8 cellular contexts compared by ENCODE assay signal in genomic region chr3:171770689-171771620, GRCh38. TPM values are rescaled to one million over a fixed set of nuclear protein-coding genes. Genes with fewer than 3 reads are reported as not detected.
DNase-seq lines count a peak whose midpoint lies in the region; ATAC-seq, FAIRE-seq and TF ChIP-seq lines count a peak whose summit lies in the region.

No MANE protein-coding gene starts in this region.

- no peak for TF ChIP-seq CTCF in bronchial epithelial cell (IDR thresholded peaks at IDR 0.05; ENCODE audit: insufficient read depth, low read length, severe bottlenecking)

- H3K4me3 ChIP-seq in ACC112 (ENCODE audit: low read depth, low read length) (peak overlapping the region; percentile 91), GM23248 (peak overlapping the region; percentile 76), bronchial epithelial cell (ENCODE audit: low read depth, low read length) (peak overlapping the region; percentile 36)

- H3K27ac ChIP-seq in ACC112 (ENCODE audit: low read depth, low read length) (peak overlapping the region; percentile 69), GM23248 (peak overlapping the region; percentile 52), temporal lobe (ENCODE audit: low read depth, low read length) (peak overlapping the region; percentile 55)

- H3K79me2 ChIP-seq in ACC112 (ENCODE audit: control insufficient read depth, insufficient read depth, low read length, unreplicated experiment) (peaks cover 5% of the 10 kb centered on the region), GM23248 (ENCODE audit: insufficient read depth) (no peaks in the 10 kb centered on the region)

- no peaks in the 10 kb centered on the region for H3K9me3 ChIP-seq in GM23248 (ENCODE audit: low read depth)

- H2AFZ ChIP-seq in ACC112 (ENCODE audit: low read length, unreplicated experiment) = peak overlapping the region; percentile 99
- H2AFZ ChIP-seq in GM23248 = peak overlapping the region; percentile 89

- H3K36me3 ChIP-seq in ACC112 (ENCODE audit: insufficient read depth, low read length) = no peaks in the 10 kb centered on the region; the same call in 1 of the 2 replicates
- no peaks in the 10 kb centered on the region for H3K36me3 ChIP-seq in GM23248 (ENCODE audit: low read depth)
- no peaks in the 10 kb centered on the region for H3K36me3 ChIP-seq in bronchial epithelial cell (ENCODE audit: control insufficient read depth, insufficient read depth, low read length)

- H4K20me1 ChIP-seq in GM23248 (ENCODE audit: insufficient read depth) = no peaks in the 10 kb centered on the region

- peak; percentile 94 for DNase-seq in GM23248
- peak; percentile 46 for DNase-seq in NCI-H2227 treated with DMSO at 0.1 percent for 48 hours (lab: John Stamatoyannopoulos, UW)
- peak; percentile 91 for DNase-seq in bronchial epithelial cell (ENCODE audit: low read depth)
- peak; percentile 80 for DNase-seq in kidney tubule cell (ENCODE audit: low spot score)
- no peak for DNase-seq in HK-2 (ENCODE audit: unreplicated experiment)

- no peaks in the 10 kb centered on the region for H3F3A ChIP-seq in GM23248 (ENCODE audit: insufficient read depth)

- peak overlapping the region; percentile 69 for H3K9ac ChIP-seq in GM23248

- 30 to 31% methylated on average over 10 of the region's 10 CpGs for WGBS in GM23248 (ENCODE audit: low coverage in 1 of 2, low lambda C conversion rate in 2 of 2, missing lambda C conversion rate in 2 of 2), 2 experiments

- peak; percentile 50 for FAIRE-seq in bronchial epithelial cell (lab: Jason Lieb, UNC)

- no peaks in the 10 kb centered on the region for H3K9me2 ChIP-seq in GM23248 (ENCODE audit: insufficient read depth)

- peaks cover 36% of the 10 kb centered on the region for H3K4me1 ChIP-seq in ACC112 (ENCODE audit: control insufficient read depth, insufficient read depth, low read length, unreplicated experiment)
- 0 out of 2 replicates have a peak, but pooled peaks cover 3% of the 10 kb centered on the region for H3K4me1 ChIP-seq in GM23248 (ENCODE audit: insufficient read depth)

- no peak for ATAC-seq in HG03139 (IDR thresholded peaks at IDR 0.05; ENCODE audit: unreplicated experiment)

- in situ Hi-C loops in GM23248 (cut with MboI) = no loop called here

- no peaks in the 10 kb centered on the region for H3K27me3 ChIP-seq in ACC112 (ENCODE audit: insufficient read depth, low read length)
- H3K27me3 ChIP-seq in GM23248 (replicated peaks; ENCODE audit: insufficient read depth) = no peaks in the 10 kb centered on the region
- no peaks in the 10 kb centered on the region for H3K27me3 ChIP-seq in bronchial epithelial cell (ENCODE audit: control insufficient read depth, insufficient read depth, low read length)

- peak overlapping the region; percentile 80 for H3K4me2 ChIP-seq in GM23248 (ENCODE audit: unreplicated experiment)

RNA-seq across cellular contexts. Expression of gene PLD1, which starts 39.3 kb away (rescaled TPM):
- 1.8 and 4.6 TPM in 2 replicates for total RNA-seq in GM23248 (2014; rRNA removed; shearing (Covaris generic))
- polyA plus RNA-seq in GM23248 (2016; fragmentation: Nextera tagmentation; extraction: Ambion mirVana) = 3.0 and 3.6 TPM in 2 replicates
- 10.5 and 20.0 TPM in 2 replicates for total RNA-seq in bronchial epithelial cell
- 3.9 TPM for total RNA-seq in temporal lobe

Comparison
In these comparisons a context has a peak if more than half of its experiments do, and no peak if none do; other contexts are left out.
1. H3K4me3 ChIP-seq: peak in every context shown above with its lines; median percentile 91 in ACC112; 76 in GM23248; 36 in bronchial epithelial cell.